ENCODE assay signal across 1 cellular context in the genomic region with DNA sequence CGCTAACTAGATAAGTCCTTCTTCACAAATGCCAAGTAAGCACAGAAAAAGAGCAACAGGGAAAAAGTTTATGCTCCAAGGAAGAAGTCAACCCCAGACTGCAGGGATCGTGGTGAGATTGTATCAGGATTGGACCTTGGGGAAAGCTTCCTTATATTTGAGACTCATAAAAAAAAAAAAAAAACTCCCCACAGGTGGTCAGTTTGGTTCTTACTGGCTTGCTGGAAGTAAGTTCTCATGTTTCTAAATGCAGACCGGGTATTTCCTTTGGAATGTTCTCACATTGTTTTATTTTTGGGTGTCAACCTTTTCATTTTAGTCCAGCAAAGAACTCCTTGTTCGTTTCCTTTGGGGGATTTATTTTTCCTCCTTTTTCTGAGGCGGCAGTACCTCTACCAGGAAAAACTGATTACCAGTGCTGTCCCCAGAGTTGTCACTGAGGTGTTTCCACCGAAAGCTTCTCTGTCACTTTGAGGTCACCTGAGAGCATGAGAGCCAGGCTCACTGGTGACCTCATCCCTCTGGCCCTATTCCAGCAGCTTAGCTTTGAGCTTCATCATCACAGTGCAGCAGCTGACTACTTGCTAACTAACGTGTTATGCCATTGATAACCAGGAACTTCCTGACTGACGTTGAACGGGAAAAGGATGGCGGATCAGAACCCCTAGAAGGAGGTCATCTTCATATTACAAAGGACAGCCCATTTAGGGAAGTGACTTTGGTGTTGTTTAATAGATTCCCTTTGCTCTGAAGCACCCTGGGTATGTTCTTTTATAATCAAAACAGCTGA.
TF ChIP-seq lines count a peak whose summit lies in the region.

No MANE protein-coding gene starts in this region.

TF ChIP-seq in HEK293, 187 proteins besides CTCF, POLR2A, EP300 and RAD21 (continued from another document and continues in another):
- TF ChIP-seq, protein P1, sequence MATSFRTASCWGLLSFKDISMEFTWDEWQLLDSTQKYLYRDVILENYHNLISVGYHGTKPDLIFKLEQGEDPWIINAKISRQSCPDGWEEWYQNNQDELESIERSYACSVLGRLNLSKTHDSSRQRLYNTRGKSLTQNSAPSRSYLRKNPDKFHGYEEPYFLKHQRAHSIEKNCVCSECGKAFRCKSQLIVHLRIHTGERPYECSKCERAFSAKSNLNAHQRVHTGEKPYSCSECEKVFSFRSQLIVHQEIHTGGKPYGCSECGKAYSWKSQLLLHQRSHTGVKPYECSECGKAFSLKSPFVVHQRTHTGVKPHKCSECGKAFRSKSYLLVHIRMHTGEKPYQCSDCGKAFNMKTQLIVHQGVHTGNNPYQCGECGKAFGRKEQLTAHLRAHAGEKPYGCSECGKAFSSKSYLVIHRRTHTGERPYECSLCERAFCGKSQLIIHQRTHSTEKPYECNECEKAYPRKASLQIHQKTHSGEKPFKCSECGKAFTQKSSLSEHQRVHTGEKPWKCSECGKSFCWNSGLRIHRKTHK (tag by site-specific recombination; IDR thresholded peaks at IDR 0.05), result no peak
- TF ChIP-seq KLF10 (tag by site-specific recombination; IDR thresholded peaks at IDR 0.05) (0 out of 2 replicates have a peak, but pooled peaks have one; percentile 29), HOXA7 (CRISPR knock-in tag; IDR thresholded peaks at IDR 0.05; ENCODE audit: borderline replicate concordance) (no peak), ZNF354C (tag by site-specific recombination; IDR thresholded peaks at IDR 0.05; ENCODE audit: borderline replicate concordance, low read depth) (no peak), ZNF510 (tag by site-specific recombination; IDR thresholded peaks at IDR 0.05; ENCODE audit: insufficient replicate concordance) (no peak), ZNF16 (tag by site-specific recombination; IDR thresholded peaks at IDR 0.05; ENCODE audit: low read depth) (no peak), SETDB1 (IDR thresholded peaks at IDR 0.05; ENCODE audit: insufficient read length, low read length) (no peak), ZBTB7A (tag by site-specific recombination; IDR thresholded peaks at IDR 0.05; ENCODE audit: low read depth) (no peak), ZNF239 (tag by site-specific recombination; IDR thresholded peaks at IDR 0.05) (no peak), ZBTB20 (tag by site-specific recombination; IDR thresholded peaks at IDR 0.05) (no peak), SP2 (tag by site-specific recombination; IDR thresholded peaks at IDR 0.05) (no peak), ZNF791 (tag by site-specific recombination; IDR thresholded peaks at IDR 0.05) (no peak), ZNF501 (tag by site-specific recombination; IDR thresholded peaks at IDR 0.05) (peak; percentile 39; the same call in 1 of the 2 replicates), ZNF600 (tag by site-specific recombination; IDR thresholded peaks at IDR 0.05) (peak; percentile 96), SCRT2 (tag by site-specific recombination; IDR thresholded peaks at IDR 0.05) (peak; percentile 67; the same call in 1 of the 2 replicates), ZNF302 (tag by site-specific recombination; IDR thresholded peaks at IDR 0.05; ENCODE audit: low read depth) (no peak), ZNF558 (tag by site-specific recombination; IDR thresholded peaks at IDR 0.05) (no peak), ZNF335 (tag by site-specific recombination; conservative IDR thresholded peaks at IDR 0.05) (peak; percentile 31; the same call in 1 of the 2 replicates), FEZF1 (tag by site-specific recombination; IDR thresholded peaks at IDR 0.05) (peak; percentile 74), ZNF10 (tag by site-specific recombination; IDR thresholded peaks at IDR 0.05) (0 out of 2 replicates have a peak, but pooled peaks have one; percentile 30), ZNF654 (tag by site-specific recombination; IDR thresholded peaks at IDR 0.05; ENCODE audit: low read depth) (no peak)
- TF ChIP-seq, protein P2, sequence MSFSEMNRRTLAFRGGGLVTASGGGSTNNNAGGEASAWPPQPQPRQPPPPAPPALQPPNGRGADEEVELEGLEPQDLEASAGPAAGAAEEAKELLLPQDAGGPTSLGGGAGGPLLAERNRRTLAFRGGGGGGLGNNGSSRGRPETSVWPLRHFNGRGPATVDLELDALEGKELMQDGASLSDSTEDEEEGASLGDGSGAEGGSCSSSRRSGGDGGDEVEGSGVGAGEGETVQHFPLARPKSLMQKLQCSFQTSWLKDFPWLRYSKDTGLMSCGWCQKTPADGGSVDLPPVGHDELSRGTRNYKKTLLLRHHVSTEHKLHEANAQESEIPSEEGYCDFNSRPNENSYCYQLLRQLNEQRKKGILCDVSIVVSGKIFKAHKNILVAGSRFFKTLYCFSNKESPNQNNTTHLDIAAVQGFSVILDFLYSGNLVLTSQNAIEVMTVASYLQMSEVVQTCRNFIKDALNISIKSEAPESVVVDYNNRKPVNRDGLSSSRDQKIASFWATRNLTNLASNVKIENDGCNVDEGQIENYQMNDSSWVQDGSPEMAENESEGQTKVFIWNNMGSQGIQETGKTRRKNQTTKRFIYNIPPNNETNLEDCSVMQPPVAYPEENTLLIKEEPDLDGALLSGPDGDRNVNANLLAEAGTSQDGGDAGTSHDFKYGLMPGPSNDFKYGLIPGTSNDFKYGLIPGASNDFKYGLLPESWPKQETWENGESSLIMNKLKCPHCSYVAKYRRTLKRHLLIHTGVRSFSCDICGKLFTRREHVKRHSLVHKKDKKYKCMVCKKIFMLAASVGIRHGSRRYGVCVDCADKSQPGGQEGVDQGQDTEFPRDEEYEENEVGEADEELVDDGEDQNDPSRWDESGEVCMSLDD (tag by site-specific recombination; IDR thresholded peaks at IDR 0.05), result 0 out of 2 replicates have a peak, but pooled peaks have one; percentile 32
- TF ChIP-seq, protein P3, sequence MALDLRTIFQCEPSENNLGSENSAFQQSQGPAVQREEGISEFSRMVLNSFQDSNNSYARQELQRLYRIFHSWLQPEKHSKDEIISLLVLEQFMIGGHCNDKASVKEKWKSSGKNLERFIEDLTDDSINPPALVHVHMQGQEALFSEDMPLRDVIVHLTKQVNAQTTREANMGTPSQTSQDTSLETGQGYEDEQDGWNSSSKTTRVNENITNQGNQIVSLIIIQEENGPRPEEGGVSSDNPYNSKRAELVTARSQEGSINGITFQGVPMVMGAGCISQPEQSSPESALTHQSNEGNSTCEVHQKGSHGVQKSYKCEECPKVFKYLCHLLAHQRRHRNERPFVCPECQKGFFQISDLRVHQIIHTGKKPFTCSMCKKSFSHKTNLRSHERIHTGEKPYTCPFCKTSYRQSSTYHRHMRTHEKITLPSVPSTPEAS (tag by site-specific recombination; IDR thresholded peaks at IDR 0.05), result no peak
- TF ChIP-seq, protein P4, sequence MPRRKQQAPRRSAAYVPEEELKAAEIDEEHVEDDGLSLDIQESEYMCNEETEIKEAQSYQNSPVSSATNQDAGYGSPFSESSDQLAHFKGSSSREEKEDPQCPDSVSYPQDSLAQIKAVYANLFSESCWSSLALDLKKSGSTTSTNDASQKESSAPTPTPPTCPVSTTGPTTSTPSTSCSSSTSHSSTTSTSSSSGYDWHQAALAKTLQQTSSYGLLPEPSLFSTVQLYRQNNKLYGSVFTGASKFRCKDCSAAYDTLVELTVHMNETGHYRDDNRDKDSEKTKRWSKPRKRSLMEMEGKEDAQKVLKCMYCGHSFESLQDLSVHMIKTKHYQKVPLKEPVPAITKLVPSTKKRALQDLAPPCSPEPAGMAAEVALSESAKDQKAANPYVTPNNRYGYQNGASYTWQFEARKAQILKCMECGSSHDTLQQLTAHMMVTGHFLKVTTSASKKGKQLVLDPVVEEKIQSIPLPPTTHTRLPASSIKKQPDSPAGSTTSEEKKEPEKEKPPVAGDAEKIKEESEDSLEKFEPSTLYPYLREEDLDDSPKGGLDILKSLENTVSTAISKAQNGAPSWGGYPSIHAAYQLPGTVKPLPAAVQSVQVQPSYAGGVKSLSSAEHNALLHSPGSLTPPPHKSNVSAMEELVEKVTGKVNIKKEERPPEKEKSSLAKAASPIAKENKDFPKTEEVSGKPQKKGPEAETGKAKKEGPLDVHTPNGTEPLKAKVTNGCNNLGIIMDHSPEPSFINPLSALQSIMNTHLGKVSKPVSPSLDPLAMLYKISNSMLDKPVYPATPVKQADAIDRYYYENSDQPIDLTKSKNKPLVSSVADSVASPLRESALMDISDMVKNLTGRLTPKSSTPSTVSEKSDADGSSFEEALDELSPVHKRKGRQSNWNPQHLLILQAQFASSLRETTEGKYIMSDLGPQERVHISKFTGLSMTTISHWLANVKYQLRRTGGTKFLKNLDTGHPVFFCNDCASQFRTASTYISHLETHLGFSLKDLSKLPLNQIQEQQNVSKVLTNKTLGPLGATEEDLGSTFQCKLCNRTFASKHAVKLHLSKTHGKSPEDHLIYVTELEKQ (tag by site-specific recombination; IDR thresholded peaks at IDR 0.05; ENCODE audit: borderline replicate concordance), result 0 out of 2 replicates have a peak, but pooled peaks have one; percentile 38
- TF ChIP-seq, protein P5, sequence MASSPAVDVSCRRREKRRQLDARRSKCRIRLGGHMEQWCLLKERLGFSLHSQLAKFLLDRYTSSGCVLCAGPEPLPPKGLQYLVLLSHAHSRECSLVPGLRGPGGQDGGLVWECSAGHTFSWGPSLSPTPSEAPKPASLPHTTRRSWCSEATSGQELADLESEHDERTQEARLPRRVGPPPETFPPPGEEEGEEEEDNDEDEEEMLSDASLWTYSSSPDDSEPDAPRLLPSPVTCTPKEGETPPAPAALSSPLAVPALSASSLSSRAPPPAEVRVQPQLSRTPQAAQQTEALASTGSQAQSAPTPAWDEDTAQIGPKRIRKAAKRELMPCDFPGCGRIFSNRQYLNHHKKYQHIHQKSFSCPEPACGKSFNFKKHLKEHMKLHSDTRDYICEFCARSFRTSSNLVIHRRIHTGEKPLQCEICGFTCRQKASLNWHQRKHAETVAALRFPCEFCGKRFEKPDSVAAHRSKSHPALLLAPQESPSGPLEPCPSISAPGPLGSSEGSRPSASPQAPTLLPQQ (tag by site-specific recombination; IDR thresholded peaks at IDR 0.05), result peak; percentile 44
- TF ChIP-seq, protein P6, sequence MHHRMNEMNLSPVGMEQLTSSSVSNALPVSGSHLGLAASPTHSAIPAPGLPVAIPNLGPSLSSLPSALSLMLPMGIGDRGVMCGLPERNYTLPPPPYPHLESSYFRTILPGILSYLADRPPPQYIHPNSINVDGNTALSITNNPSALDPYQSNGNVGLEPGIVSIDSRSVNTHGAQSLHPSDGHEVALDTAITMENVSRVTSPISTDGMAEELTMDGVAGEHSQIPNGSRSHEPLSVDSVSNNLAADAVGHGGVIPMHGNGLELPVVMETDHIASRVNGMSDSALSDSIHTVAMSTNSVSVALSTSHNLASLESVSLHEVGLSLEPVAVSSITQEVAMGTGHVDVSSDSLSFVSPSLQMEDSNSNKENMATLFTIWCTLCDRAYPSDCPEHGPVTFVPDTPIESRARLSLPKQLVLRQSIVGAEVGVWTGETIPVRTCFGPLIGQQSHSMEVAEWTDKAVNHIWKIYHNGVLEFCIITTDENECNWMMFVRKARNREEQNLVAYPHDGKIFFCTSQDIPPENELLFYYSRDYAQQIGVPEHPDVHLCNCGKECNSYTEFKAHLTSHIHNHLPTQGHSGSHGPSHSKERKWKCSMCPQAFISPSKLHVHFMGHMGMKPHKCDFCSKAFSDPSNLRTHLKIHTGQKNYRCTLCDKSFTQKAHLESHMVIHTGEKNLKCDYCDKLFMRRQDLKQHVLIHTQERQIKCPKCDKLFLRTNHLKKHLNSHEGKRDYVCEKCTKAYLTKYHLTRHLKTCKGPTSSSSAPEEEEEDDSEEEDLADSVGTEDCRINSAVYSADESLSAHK (tag by site-specific recombination; IDR thresholded peaks at IDR 0.05), result peak; percentile 11; the same call in 1 of the 2 replicates
- TF ChIP-seq, protein P7, sequence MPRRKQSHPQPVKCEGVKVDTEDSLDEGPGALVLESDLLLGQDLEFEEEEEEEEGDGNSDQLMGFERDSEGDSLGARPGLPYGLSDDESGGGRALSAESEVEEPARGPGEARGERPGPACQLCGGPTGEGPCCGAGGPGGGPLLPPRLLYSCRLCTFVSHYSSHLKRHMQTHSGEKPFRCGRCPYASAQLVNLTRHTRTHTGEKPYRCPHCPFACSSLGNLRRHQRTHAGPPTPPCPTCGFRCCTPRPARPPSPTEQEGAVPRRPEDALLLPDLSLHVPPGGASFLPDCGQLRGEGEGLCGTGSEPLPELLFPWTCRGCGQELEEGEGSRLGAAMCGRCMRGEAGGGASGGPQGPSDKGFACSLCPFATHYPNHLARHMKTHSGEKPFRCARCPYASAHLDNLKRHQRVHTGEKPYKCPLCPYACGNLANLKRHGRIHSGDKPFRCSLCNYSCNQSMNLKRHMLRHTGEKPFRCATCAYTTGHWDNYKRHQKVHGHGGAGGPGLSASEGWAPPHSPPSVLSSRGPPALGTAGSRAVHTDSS (tag by site-specific recombination; IDR thresholded peaks at IDR 0.05), result peak; percentile 70
- TF ChIP-seq, protein P8, sequence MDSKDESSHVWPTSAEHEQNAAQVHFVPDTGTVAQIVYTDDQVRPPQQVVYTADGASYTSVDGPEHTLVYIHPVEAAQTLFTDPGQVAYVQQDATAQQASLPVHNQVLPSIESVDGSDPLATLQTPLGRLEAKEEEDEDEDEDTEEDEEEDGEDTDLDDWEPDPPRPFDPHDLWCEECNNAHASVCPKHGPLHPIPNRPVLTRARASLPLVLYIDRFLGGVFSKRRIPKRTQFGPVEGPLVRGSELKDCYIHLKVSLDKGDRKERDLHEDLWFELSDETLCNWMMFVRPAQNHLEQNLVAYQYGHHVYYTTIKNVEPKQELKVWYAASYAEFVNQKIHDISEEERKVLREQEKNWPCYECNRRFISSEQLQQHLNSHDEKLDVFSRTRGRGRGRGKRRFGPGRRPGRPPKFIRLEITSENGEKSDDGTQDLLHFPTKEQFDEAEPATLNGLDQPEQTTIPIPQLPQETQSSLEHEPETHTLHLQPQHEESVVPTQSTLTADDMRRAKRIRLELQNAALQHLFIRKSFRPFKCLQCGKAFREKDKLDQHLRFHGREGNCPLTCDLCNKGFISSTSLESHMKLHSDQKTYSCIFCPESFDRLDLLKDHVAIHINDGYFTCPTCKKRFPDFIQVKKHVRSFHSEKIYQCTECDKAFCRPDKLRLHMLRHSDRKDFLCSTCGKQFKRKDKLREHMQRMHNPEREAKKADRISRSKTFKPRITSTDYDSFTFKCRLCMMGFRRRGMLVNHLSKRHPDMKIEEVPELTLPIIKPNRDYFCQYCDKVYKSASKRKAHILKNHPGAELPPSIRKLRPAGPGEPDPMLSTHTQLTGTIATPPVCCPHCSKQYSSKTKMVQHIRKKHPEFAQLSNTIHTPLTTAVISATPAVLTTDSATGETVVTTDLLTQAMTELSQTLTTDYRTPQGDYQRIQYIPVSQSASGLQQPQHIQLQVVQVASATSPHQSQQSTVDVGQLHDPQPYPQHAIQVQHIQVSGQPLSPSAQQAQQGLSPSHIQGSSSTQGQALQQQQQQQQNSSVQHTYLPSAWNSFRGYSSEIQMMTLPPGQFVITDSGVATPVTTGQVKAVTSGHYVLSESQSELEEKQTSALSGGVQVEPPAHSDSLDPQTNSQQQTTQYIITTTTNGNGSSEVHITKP (tag by site-specific recombination; IDR thresholded peaks at IDR 0.05), result peak; percentile 95
